1 cellular context compared by ENCODE assay signal in genomic region chr6:33428219-33428890, GRCh38.
A peak's percentile ranks its signal among the peaks of the same experiment; 100 is the strongest.
TF ChIP-seq lines count a peak whose summit lies in the region.

No MANE protein-coding gene starts in this region.

TF ChIP-seq in HepG2, 621 proteins besides CTCF, POLR2A, EP300 and RAD21 (continued from another document and continues in another):
- 0 out of 2 replicates have a peak, but pooled peaks have one; percentile 38 for TF ChIP-seq SPEN (CRISPR knock-in tag; IDR thresholded peaks at IDR 0.05; ENCODE audit: low read depth)
- TF ChIP-seq HMGXB4 (CRISPR knock-in tag; IDR thresholded peaks at IDR 0.05; ENCODE audit: borderline replicate concordance in 1 of 2, low read depth in 1 of 2), result peak in 1 of 2 experiments; percentile 58; a peak in 1 of 4 replicates
- peak; percentile 48; the same call in 1 of the 2 replicates for TF ChIP-seq THAP9 (CRISPR knock-in tag; IDR thresholded peaks at IDR 0.05; ENCODE audit: borderline replicate concordance)
- TF ChIP-seq REXO4 (CRISPR knock-in tag; IDR thresholded peaks at IDR 0.05; ENCODE audit: borderline replicate concordance), result 0 out of 2 replicates have a peak, but pooled peaks have one; percentile 71
- TF ChIP-seq ZMAT3 (CRISPR knock-in tag; conservative IDR thresholded peaks at IDR 0.05), result no peak
- peak; percentile 22; the same call in 1 of the 2 replicates for TF ChIP-seq FOXO1 (CRISPR knock-in tag; IDR thresholded peaks at IDR 0.05)
- no peak for TF ChIP-seq MTF2 (CRISPR knock-in tag; IDR thresholded peaks at IDR 0.05; ENCODE audit: borderline replicate concordance)
- no peak for TF ChIP-seq ZNF138 (CRISPR knock-in tag; IDR thresholded peaks at IDR 0.05; ENCODE audit: low read depth)
- TF ChIP-seq GPN1 (CRISPR knock-in tag; IDR thresholded peaks at IDR 0.05; ENCODE audit: borderline replicate concordance), result no peak
- TF ChIP-seq NFE2 (CRISPR knock-in tag; IDR thresholded peaks at IDR 0.05), result no peak
- peak; percentile 25; the same call in 1 of the 2 replicates for TF ChIP-seq SMC3 (IDR thresholded peaks at IDR 0.05; ENCODE audit: low read length)
- TF ChIP-seq ZNF512 (CRISPR knock-in tag; IDR thresholded peaks at IDR 0.05), result no peak
- TF ChIP-seq SNAPC5 (CRISPR knock-in tag; IDR thresholded peaks at IDR 0.05; ENCODE audit: borderline replicate concordance), result no peak
- no peak for TF ChIP-seq LCORL (IDR thresholded peaks at IDR 0.05)
- TF ChIP-seq LCORL (CRISPR knock-in tag; IDR thresholded peaks at IDR 0.05), result peak; percentile 55
- 0 out of 2 replicates have a peak, but pooled peaks have one; percentile 27 for TF ChIP-seq ZNF44 (CRISPR knock-in tag; IDR thresholded peaks at IDR 0.05)
- TF ChIP-seq GPBP1L1 (CRISPR knock-in tag; IDR thresholded peaks at IDR 0.05), result no peak
- peak; percentile 57 for TF ChIP-seq SRSF1 (optimal IDR thresholded peaks at IDR 0.05; ENCODE audit: low read depth, low read length)
- TF ChIP-seq KLF13 (CRISPR knock-in tag; IDR thresholded peaks at IDR 0.05), result peak; percentile 81; the same call in 1 of the 2 replicates
- TF ChIP-seq EEA1 (CRISPR knock-in tag; IDR thresholded peaks at IDR 0.05; ENCODE audit: borderline replicate concordance), result 0 out of 2 replicates have a peak, but pooled peaks have one; percentile 80
- TF ChIP-seq BHLHE40 (IDR thresholded peaks at IDR 0.05; ENCODE audit: low read length), result no peak
- TF ChIP-seq NKX3-1 (CRISPR knock-in tag; IDR thresholded peaks at IDR 0.05), result no peak
- peak; percentile 74; the same call in 1 of the 2 replicates for TF ChIP-seq RXRA (CRISPR knock-in tag; IDR thresholded peaks at IDR 0.05)
- TF ChIP-seq ZBTB46 (CRISPR knock-in tag; IDR thresholded peaks at IDR 0.05; ENCODE audit: borderline replicate concordance), result no peak
- TF ChIP-seq HNRNPK (IDR thresholded peaks at IDR 0.05; ENCODE audit: low read depth, low read length, poor library complexity, severe bottlenecking), result peak; percentile 25
- 0 out of 2 replicates have a peak, but pooled peaks have one; percentile 25 for TF ChIP-seq ZNF343 (CRISPR knock-in tag; IDR thresholded peaks at IDR 0.05)
- no peak; the same call in 1 of the 2 replicates for TF ChIP-seq BATF2 (CRISPR knock-in tag; IDR thresholded peaks at IDR 0.05)
- no peak for TF ChIP-seq HNF1A (IDR thresholded peaks at IDR 0.05; ENCODE audit: low read depth)
- TF ChIP-seq HNF1A (CRISPR knock-in tag; IDR thresholded peaks at IDR 0.05; ENCODE audit: borderline replicate concordance), result 0 out of 2 replicates have a peak, but pooled peaks have one; percentile 36
- no peak for TF ChIP-seq USF2 (IDR thresholded peaks at IDR 0.05; ENCODE audit: low read depth, low read length)
- TF ChIP-seq USF2 (CRISPR knock-in tag; IDR thresholded peaks at IDR 0.05; ENCODE audit: borderline replicate concordance), result no peak
- no peak for TF ChIP-seq BCLAF1 (IDR thresholded peaks at IDR 0.05)
- no peak for TF ChIP-seq SMYD3 (CRISPR knock-in tag; IDR thresholded peaks at IDR 0.05)
- no peak for TF ChIP-seq RARA (CRISPR knock-in tag; IDR thresholded peaks at IDR 0.05)
- no peak for TF ChIP-seq NRL (CRISPR knock-in tag; IDR thresholded peaks at IDR 0.05; ENCODE audit: borderline replicate concordance)
- peak; percentile 60; the same call in 1 of the 2 replicates for TF ChIP-seq HDAC2 (CRISPR knock-in tag; IDR thresholded peaks at IDR 0.05)
- no peak for TF ChIP-seq ARNT (IDR thresholded peaks at IDR 0.05)
- TF ChIP-seq CEBPG (CRISPR knock-in tag; IDR thresholded peaks at IDR 0.05), result peak; percentile 11; the same call in 1 of the 2 replicates
- no peak for TF ChIP-seq TP53 (CRISPR knock-in tag; conservative IDR thresholded peaks at IDR 0.05)
